Comparison of ENCODE assay signal across 1 cellular context in the genomic region with DNA sequence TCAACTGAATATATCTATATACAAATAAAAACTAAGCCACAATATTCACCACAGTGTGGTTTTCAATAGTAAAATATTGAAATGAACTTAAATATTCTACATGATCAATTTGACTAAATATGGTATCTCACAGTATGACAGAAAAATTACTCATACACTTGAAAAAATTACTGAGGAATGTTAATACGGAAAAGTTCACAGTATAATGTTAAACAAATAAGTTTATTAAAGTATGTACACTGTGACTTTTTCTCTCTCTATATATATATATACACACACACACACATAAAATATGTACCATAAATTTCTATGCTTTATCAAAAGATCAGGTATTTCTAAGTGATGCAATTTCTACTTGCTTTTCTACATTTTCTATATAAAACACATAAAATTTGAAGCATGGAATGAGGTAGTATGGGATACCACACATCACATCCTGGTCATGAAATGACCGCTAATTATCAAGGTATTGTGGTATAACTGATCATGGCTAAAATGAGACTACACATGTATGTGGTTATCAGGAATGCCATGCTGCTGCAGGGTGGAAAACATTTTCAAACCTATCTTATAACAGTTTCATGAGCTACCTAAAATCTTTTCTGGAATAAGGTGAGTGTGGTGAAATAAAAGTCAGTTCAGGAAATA.
TF ChIP-seq lines count a peak whose summit lies in the region.

No MANE protein-coding gene starts in this region.

TF ChIP-seq in IMR-90, 13 proteins besides CTCF, POLR2A, EP300 and RAD21 (continued from another document):
- TF ChIP-seq CHD1 (IDR thresholded peaks at IDR 0.05; ENCODE audit: low read depth, low read length) (no peak), CEBPB (IDR thresholded peaks at IDR 0.05; ENCODE audit: low read depth, low read length) (no peak), RCOR1 (IDR thresholded peaks at IDR 0.05; ENCODE audit: insufficient replicate concordance, low read length) (no peak), MAZ (IDR thresholded peaks at IDR 0.05; ENCODE audit: borderline replicate concordance, low read depth, low read length) (no peak), RFX5 (IDR thresholded peaks at IDR 0.05; ENCODE audit: low read depth, low read length) (no peak), MXI1 (IDR thresholded peaks at IDR 0.05; ENCODE audit: borderline replicate concordance, low read depth, low read length) (no peak), MAFK (IDR thresholded peaks at IDR 0.05; ENCODE audit: low read depth, low read length) (no peak)
- TF ChIP-seq, protein P1, sequence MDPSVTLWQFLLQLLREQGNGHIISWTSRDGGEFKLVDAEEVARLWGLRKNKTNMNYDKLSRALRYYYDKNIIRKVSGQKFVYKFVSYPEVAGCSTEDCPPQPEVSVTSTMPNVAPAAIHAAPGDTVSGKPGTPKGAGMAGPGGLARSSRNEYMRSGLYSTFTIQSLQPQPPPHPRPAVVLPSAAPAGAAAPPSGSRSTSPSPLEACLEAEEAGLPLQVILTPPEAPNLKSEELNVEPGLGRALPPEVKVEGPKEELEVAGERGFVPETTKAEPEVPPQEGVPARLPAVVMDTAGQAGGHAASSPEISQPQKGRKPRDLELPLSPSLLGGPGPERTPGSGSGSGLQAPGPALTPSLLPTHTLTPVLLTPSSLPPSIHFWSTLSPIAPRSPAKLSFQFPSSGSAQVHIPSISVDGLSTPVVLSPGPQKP (IDR thresholded peaks at IDR 0.05; ENCODE audit: borderline replicate concordance, low read depth, low read length) = no peak
